19 cellular contexts compared by ENCODE assay signal in the genomic region with DNA sequence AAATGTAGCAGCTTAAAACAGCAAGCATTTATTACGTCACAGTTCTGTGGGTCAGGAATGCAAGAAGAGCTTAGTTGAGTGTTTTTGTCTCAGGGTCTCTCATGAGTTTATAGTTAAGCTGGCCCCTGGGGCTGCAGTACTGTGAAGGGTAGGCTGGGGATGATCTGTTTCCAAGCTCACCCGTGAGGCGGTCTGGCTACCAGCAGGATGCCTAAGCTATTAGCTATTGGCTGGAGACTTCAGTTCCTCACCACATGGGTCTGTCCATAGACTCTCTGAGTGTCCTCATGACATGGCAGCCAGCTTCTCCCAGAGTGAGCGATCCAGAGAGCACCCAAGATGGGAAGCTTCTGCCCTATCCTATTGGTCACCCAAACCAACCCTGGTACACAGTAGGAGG. TPM values are rescaled to one million over a fixed set of nuclear protein-coding genes. Genes with fewer than 3 reads are reported as not detected.
"Had no signal": no experiment of that assay in that cellular context is flagged by ENCODE, and none has a peak within 500 bp of the region (broad histone marks: within the 10 kb centered on the region; RNA-seq: fewer than 3 reads in every experiment).

No MANE protein-coding gene starts in this region.

- H3K9me3 ChIP-seq: body of pancreas, esophagus muscularis mucosa, mucosa of descending colon, spleen, testis, upper lobe of right lung had no signal

- H3K4me3 Mint-ChIP-seq: activated naive CD4-positive, alpha-beta T cell treated with anti-CD3 and anti-CD28 coated beads, Interleukin-2, amount 50 U/mL, for 24 hours; activated T-cell treated with anti-CD3 and anti-CD28 coated beads, Interleukin-2, amount 50 U/mL, for 24 hours; neural crest cell; stimulated activated naive CD8-positive, alpha-beta T cell treated with anti-CD3 and anti-CD28 coated beads, Interleukin-15, amount 100 ng/mL, for 72 hours had no signal

- H2AFZ ChIP-seq: hepatocyte had no signal

- H3K36me3 ChIP-seq: esophagus muscularis mucosa, upper lobe of right lung had no signal

- H3K27me3 ChIP-seq: body of pancreas, esophagus muscularis mucosa, hepatocyte, spleen, testis, upper lobe of right lung had no signal

- H3K27me3 Mint-ChIP-seq: activated naive CD4-positive, alpha-beta T cell treated with anti-CD3 and anti-CD28 coated beads, Interleukin-2, amount 50 U/mL, for 24 hours; activated T-cell treated with anti-CD3 and anti-CD28 coated beads, Interleukin-2, amount 50 U/mL, for 24 hours; stimulated activated naive CD8-positive, alpha-beta T cell treated with anti-CD3 and anti-CD28 coated beads, Interleukin-15, amount 100 ng/mL, for 72 hours had no signal

- H3K27ac ChIP-seq: body of pancreas, coronary artery, esophagus muscularis mucosa, hepatocyte, testis, upper lobe of right lung had no signal

- H3K9me3 Mint-ChIP-seq: activated T-cell treated with anti-CD3 and anti-CD28 coated beads, Interleukin-2, amount 50 U/mL, for 24 hours; neural crest cell; stimulated activated naive CD8-positive, alpha-beta T cell treated with anti-CD3 and anti-CD28 coated beads, Interleukin-15, amount 100 ng/mL, for 72 hours had no signal

- H3K27ac Mint-ChIP-seq: stimulated activated naive CD8-positive, alpha-beta T cell treated with anti-CD3 and anti-CD28 coated beads, Interleukin-15, amount 100 ng/mL, for 72 hours had no signal

- DNase-seq: activated CD4-positive, alpha-beta T cell treated with anti-CD3 and anti-CD28 coated beads, Interleukin-2, amount 50 U/mL, for 4 hours; activated T-cell treated with anti-CD3 and anti-CD28 coated beads, Interleukin-2, amount 50 U/mL, for 24 hours; amniotic stem cell; body of pancreas; caudate nucleus; mammary epithelial cell; mucosa of descending colon; spleen; stimulated activated naive CD8-positive, alpha-beta T cell treated with anti-CD3 and anti-CD28 coated beads, Interleukin-15, amount 100 ng/mL, for 72 hours; T-helper 9 cell; testis; upper lobe of right lung had no signal

- H3K4me2 ChIP-seq: hepatocyte had no signal

- H3K4me3 ChIP-seq: body of pancreas, coronary artery, esophagus muscularis mucosa, hepatocyte, mucosa of descending colon, spleen, testis, upper lobe of right lung had no signal

- H3K79me2 ChIP-seq: hepatocyte had no signal

RNA-seq across cellular contexts. Expression of gene PRPH2, which starts 46.7 kb away (rescaled TPM):
- total RNA-seq: hepatocyte, left lobe of liver, neural crest cell, osteocyte had no signal
- polyA plus RNA-seq: hepatocyte, mammary epithelial cell had no signal
